In the genomic region with DNA sequence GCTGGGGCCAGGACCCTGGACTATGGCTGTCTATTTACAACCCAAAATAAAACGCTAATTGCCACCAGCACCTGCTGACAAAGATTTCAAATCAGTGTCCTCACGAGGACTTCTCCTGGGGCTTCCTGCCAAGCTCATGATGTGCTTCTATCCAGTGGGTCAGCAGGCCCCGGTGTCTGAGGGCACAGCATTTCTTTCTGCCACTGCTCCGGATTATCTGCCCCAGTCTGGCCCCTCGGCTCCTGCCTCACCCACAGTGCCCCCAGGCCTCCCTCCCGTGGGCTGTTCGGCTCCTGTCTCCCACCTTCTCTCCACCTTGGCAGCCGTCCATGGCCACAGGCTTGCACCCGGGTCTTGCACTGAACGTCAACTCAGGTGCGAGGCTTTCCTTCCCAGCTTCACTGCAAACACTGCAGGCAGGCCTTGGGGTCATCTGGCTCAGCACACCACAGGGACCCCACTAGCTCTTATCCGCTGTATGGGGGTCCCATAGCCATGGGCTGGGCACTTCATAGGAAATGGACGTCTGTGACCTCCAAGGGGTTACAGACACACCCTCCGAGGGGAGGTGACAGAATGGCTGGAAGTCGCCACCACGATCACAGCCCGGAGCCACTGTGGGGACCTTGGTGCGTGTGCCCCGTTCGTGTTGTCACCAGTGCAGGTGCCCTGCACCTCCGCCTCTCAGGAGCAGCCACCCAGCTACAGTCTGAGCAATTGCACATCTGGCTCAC, we compare ENCODE assay signal across 1 cellular context.
TF ChIP-seq lines count a peak whose summit lies in the region.

No MANE protein-coding gene starts in this region.

TF ChIP-seq in WTC11, 78 proteins besides CTCF, POLR2A, EP300 and RAD21 (continued from another document):
- TF ChIP-seq, protein P1, sequence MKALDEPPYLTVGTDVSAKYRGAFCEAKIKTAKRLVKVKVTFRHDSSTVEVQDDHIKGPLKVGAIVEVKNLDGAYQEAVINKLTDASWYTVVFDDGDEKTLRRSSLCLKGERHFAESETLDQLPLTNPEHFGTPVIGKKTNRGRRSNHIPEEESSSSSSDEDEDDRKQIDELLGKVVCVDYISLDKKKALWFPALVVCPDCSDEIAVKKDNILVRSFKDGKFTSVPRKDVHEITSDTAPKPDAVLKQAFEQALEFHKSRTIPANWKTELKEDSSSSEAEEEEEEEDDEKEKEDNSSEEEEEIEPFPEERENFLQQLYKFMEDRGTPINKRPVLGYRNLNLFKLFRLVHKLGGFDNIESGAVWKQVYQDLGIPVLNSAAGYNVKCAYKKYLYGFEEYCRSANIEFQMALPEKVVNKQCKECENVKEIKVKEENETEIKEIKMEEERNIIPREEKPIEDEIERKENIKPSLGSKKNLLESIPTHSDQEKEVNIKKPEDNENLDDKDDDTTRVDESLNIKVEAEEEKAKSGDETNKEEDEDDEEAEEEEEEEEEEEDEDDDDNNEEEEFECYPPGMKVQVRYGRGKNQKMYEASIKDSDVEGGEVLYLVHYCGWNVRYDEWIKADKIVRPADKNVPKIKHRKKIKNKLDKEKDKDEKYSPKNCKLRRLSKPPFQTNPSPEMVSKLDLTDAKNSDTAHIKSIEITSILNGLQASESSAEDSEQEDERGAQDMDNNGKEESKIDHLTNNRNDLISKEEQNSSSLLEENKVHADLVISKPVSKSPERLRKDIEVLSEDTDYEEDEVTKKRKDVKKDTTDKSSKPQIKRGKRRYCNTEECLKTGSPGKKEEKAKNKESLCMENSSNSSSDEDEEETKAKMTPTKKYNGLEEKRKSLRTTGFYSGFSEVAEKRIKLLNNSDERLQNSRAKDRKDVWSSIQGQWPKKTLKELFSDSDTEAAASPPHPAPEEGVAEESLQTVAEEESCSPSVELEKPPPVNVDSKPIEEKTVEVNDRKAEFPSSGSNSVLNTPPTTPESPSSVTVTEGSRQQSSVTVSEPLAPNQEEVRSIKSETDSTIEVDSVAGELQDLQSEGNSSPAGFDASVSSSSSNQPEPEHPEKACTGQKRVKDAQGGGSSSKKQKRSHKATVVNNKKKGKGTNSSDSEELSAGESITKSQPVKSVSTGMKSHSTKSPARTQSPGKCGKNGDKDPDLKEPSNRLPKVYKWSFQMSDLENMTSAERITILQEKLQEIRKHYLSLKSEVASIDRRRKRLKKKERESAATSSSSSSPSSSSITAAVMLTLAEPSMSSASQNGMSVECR (CRISPR knock-in tag; IDR thresholded peaks at IDR 0.05; ENCODE audit: borderline replicate concordance): no peak
- TF ChIP-seq ZNF232 (CRISPR knock-in tag; IDR thresholded peaks at IDR 0.05): no peak
